Comparison of ENCODE assay signal across 8 cellular contexts in genomic region chr14:104690861-104691455, GRCh38. TPM values are rescaled to one million over a fixed set of nuclear protein-coding genes. Genes with fewer than 3 reads are reported as not detected.
DNase-seq lines count a peak whose midpoint lies in the region; ATAC-seq and TF ChIP-seq lines count a peak whose summit lies in the region.

No MANE protein-coding gene starts in this region.

- no peak for ATAC-seq in naive thymus-derived CD8-positive, alpha-beta T cell
- no peak for ATAC-seq in HG03432 (IDR thresholded peaks at IDR 0.05; ENCODE audit: unreplicated experiment)

- H2AFZ ChIP-seq in Karpas-422 (ENCODE audit: low read length), result no peak overlapping the region

- H3K9me3 ChIP-seq in Karpas-422 (ENCODE audit: low read length), result no peaks in the 10 kb centered on the region

- peaks cover 6% of the 10 kb centered on the region for H3K36me3 ChIP-seq in BJ (ENCODE audit: control insufficient read depth, insufficient read depth, low read length)
- H3K36me3 ChIP-seq in Karpas-422 (ENCODE audit: insufficient read depth, low read length), result no peaks in the 10 kb centered on the region

- H3K4me1 Mint-ChIP-seq in naive thymus-derived CD8-positive, alpha-beta T cell, result peaks cover 23 to 75% (median 67%) of the 10 kb centered on the region in 4 donors

- H3K27me3 ChIP-seq in BJ (ENCODE audit: control insufficient read depth, insufficient read depth, low read length) (no peaks in the 10 kb centered on the region), Karpas-422 (ENCODE audit: low read length) (no peaks in the 10 kb centered on the region)

- H3K9me3 Mint-ChIP-seq in naive thymus-derived CD8-positive, alpha-beta T cell, result no peaks in the 10 kb centered on the region

- H3K4me1 ChIP-seq in Karpas-422 (ENCODE audit: low read length), result peaks cover 14% of the 10 kb centered on the region

- H3K36me3 Mint-ChIP-seq in naive thymus-derived CD8-positive, alpha-beta T cell, result no peaks in the 10 kb centered on the region

- peak overlapping the region; percentile 55 to 92 (median 80) for H3K27ac Mint-ChIP-seq in naive thymus-derived CD8-positive, alpha-beta T cell

- H3K4me3 Mint-ChIP-seq in naive thymus-derived CD8-positive, alpha-beta T cell, result peak overlapping the region; percentile 69 to 88 (median 79)

- no peak overlapping the region for H3K9ac ChIP-seq in Karpas-422 (ENCODE audit: low read length)

- H3K27ac ChIP-seq in Karpas-422 (ENCODE audit: low read length), result no peak overlapping the region
- H3K27ac ChIP-seq in cingulate gyrus (ENCODE audit: low read depth, low read length), result peak overlapping the region; percentile 97

- no peaks in the 10 kb centered on the region for H3K27me3 Mint-ChIP-seq in naive thymus-derived CD8-positive, alpha-beta T cell

- no peak for DNase-seq in BJ (ENCODE audit: low read depth)
- no peak for DNase-seq in Karpas-422
- DNase-seq in naive thymus-derived CD8-positive, alpha-beta T cell, result no peak
- no peak for DNase-seq in NCI-H524 (lab: John Stamatoyannopoulos, UW)
- no peak for DNase-seq in SHP77 treated with DMSO at 0.1 percent for 48 hours (lab: John Stamatoyannopoulos, UW)
- DNase-seq in HPDE6-E6E7 (ENCODE audit: extremely low spot score), result no peak

- H4K20me1 ChIP-seq in Karpas-422 (ENCODE audit: insufficient read depth, low read depth, low read length), result peaks cover 26% of the 10 kb centered on the region; the same call in 1 of the 2 replicates

- H3K79me2 ChIP-seq in Karpas-422 (ENCODE audit: low read length), result no peaks in the 10 kb centered on the region

- H3K4me3 ChIP-seq in BJ (ENCODE audit: low read depth, low read length) (peak overlapping the region; percentile 91), Karpas-422 (ENCODE audit: low read length) (peak overlapping the region; percentile 77; the same call in 1 of the 2 replicates)

- TF ChIP-seq CTCF in BJ (IDR thresholded peaks at IDR 0.05; ENCODE audit: insufficient read depth, low read depth, low read length), result no peak

- POLR2A ChIA-PET in BJ (lab: Charles Lee), result no interaction called here
- POLR2A ChIA-PET in naive thymus-derived CD8-positive, alpha-beta T cell (lab: Charles Lee), result interaction anchor here (0.6 to 6.1 kb wide), 8 partner anchors 12 to 1915 kb away, joined by 3 to 58 read pairs (median 3); partner anchors contain the start of gene SIVA1

- CTCF ChIA-PET in BJ (lab: Yijun Ruan, JAX), result interaction anchor here (1.2 kb wide), 1 partner anchor 18 kb away, joined by 4 read pairs; no protein-coding TSS in a partner anchor

- no peaks in the 10 kb centered on the region for H3K9me2 ChIP-seq in Karpas-422 (replicated peaks; ENCODE audit: insufficient read depth, low read length)

- H3K4me2 ChIP-seq in Karpas-422 (ENCODE audit: low read depth, low read length, poor library complexity, severe bottlenecking), result peak overlapping the region; percentile 87

RNA-seq across cellular contexts. Expression of gene INF2, which starts 1.5 kb away (rescaled TPM):
- 20.0 and 39.9 TPM in 2 replicates for polyA plus RNA-seq in BJ (2011; rRNA removed)
- 19.5 and 24.1 TPM in 2 replicates for polyA minus RNA-seq in BJ (2011; rRNA and poly(A)+ RNA removed)
- 2.3 and 4.4 TPM in 2 replicates for total RNA-seq in Karpas-422 (2014; rRNA removed; shearing (Covaris generic); ENCODE audit: low replicate concordance)
- 100 to 1,000 TPM; 114 to 121 TPM for total RNA-seq in naive thymus-derived CD8-positive, alpha-beta T cell
- 1 to 10 TPM; 1.8 to 7.6 (median 5.1) TPM for polyA plus RNA-seq in naive thymus-derived CD8-positive, alpha-beta T cell

RNA-seq across cellular contexts. Expression of gene ADSS1, which starts 33.1 kb away (rescaled TPM):
- polyA plus RNA-seq in BJ (2011; rRNA removed), result 2.9 and 4.5 TPM in 2 replicates
- polyA minus RNA-seq in BJ (2011; rRNA and poly(A)+ RNA removed), result 1.0 and 4.5 TPM in 2 replicates
- 2.8 and 5.3 TPM in 2 replicates for total RNA-seq in Karpas-422 (2014; rRNA removed; shearing (Covaris generic); ENCODE audit: low replicate concordance)
- total RNA-seq in naive thymus-derived CD8-positive, alpha-beta T cell, result 1 to 10 TPM; 5.1 to 5.5 TPM
- 1 to 10 TPM in 2 of 3 donors, under 1 TPM in 1; 0.61 to 3.1 (median 1.4) TPM for polyA plus RNA-seq in naive thymus-derived CD8-positive, alpha-beta T cell

Comparison
In these comparisons a context has a peak if more than half of its experiments do, and no peak if none do; other contexts are left out.
1. RNA of gene INF2, which starts 1.5 kb away (total RNA-seq): 114 to 121 TPM in naive thymus-derived CD8-positive, alpha-beta T cell; 2.3 to 4.4 TPM in Karpas-422; every median in the first group is over 10 times any median in the second.